In genomic region chr18:49013961-49014604, GRCh38 we compare ENCODE assay signal across 20 cellular contexts.
DNase-seq lines count a peak whose midpoint lies in the region; ATAC-seq and TF ChIP-seq lines count a peak whose summit lies in the region.
"Had no signal": no experiment of that assay in that cellular context is flagged by ENCODE, and none has a peak within 500 bp of the region (broad histone marks: within the 10 kb centered on the region; RNA-seq: fewer than 3 reads in every experiment).

No MANE protein-coding gene starts in this region.

- DNase-seq in activated CD4-positive, alpha-beta memory T cell treated with anti-CD3 and anti-CD28 coated beads for 36 hours = peak; percentile 6
- no peak for DNase-seq in activated CD4-positive, alpha-beta memory T cell treated with anti-CD3 and anti-CD28 coated beads, Interleukin-2, amount 10 ng/mL, durations not matched to agents 7 days and 5 days
- DNase-seq in OCI-M1 (lab: John Stamatoyannopoulos, UW) (peak; percentile 34), endodermal cell (peak; percentile 50), sciatic nerve (ENCODE audit: low spot score) (peak; percentile 37), NCI-H146 (lab: John Stamatoyannopoulos, UW) (no peak)
- no peak for DNase-seq in stimulated activated CD8-positive, alpha-beta memory T cell treated with anti-CD3 and anti-CD28 coated beads, Interleukin-4, amount 100 ng/mL, for 48 hours
- DNase-seq: activated CD4-positive, alpha-beta T cell treated with anti-CD3 and anti-CD28 coated beads, Interleukin-2, amount 50 U/mL, for 4 hours; DMS153; MV-4-11; NCI-H69 had no signal

- no peaks in the 10 kb centered on the region for H3K27me3 ChIP-seq in endodermal cell (ENCODE audit: control insufficient read depth, insufficient read depth, low read length, poor library complexity, severe bottlenecking)
- H3K27me3 ChIP-seq: tibial nerve had no signal

- H3K9me3 ChIP-seq in endodermal cell (ENCODE audit: control insufficient read depth, low read length) = no peaks in the 10 kb centered on the region
- H3K9me3 ChIP-seq: BLaER1 treated with 17β-estradiol and CSF1 and Interleukin-3, amounts not matched to agents 10 nM and 100 nM; tibial nerve had no signal

- POLR2A ChIA-PET in activated CD4-positive, alpha-beta memory T cell treated with anti-CD3 and anti-CD28 coated beads for 36 hours (lab: Charles Lee) = no interaction called here
- POLR2A ChIA-PET in activated CD4-positive, alpha-beta memory T cell treated with anti-CD3 and anti-CD28 coated beads, Interleukin-2, amount 10 ng/mL, durations not matched to agents 7 days and 5 days (lab: Charles Lee) = no interaction called here

- H3K4me1 Mint-ChIP-seq in activated CD4-positive, alpha-beta memory T cell treated with anti-CD3 and anti-CD28 coated beads for 36 hours (ENCODE audit: low read depth) = no peaks in the 10 kb centered on the region
- H3K4me1 Mint-ChIP-seq in activated CD4-positive, alpha-beta memory T cell treated with anti-CD3 and anti-CD28 coated beads, Interleukin-2, amount 10 ng/mL, durations not matched to agents 7 days and 5 days = no peaks in the 10 kb centered on the region
- peaks cover 19% of the 10 kb centered on the region for H3K4me1 Mint-ChIP-seq in endodermal cell

- no peak overlapping the region for H3K27ac ChIP-seq in endodermal cell (ENCODE audit: low read depth, low read length)
- H3K27ac ChIP-seq: HL-60, PC-9, SK-N-MC, tibial nerve had no signal

- peaks cover 3% of the 10 kb centered on the region for H3K4me1 ChIP-seq in endodermal cell (ENCODE audit: control insufficient read depth, insufficient read depth, low read length)
- H3K4me1 ChIP-seq: tibial nerve had no signal

- no peak overlapping the region for H3K4me3 Mint-ChIP-seq in activated CD4-positive, alpha-beta memory T cell treated with anti-CD3 and anti-CD28 coated beads for 36 hours
- H3K4me3 Mint-ChIP-seq in activated CD4-positive, alpha-beta memory T cell treated with anti-CD3 and anti-CD28 coated beads, Interleukin-2, amount 10 ng/mL, durations not matched to agents 7 days and 5 days = no peak overlapping the region
- no peak overlapping the region for H3K4me3 Mint-ChIP-seq in endodermal cell
- H3K4me3 Mint-ChIP-seq: naive thymus-derived CD8-positive, alpha-beta T cell; stimulated activated memory B cell treated with anti-CD40 and anti-IgM and Interleukin-4, amounts not matched to agents 10 μg/mL and 1 μg/mL and 100 μg/mL, for 72 hours had no signal

- intact Hi-C loops in activated CD4-positive, alpha-beta memory T cell treated with anti-CD3 and anti-CD28 coated beads for 36 hours (cut with micrococcal nuclease) = no loop called here
- intact Hi-C loops in sciatic nerve (cut with DNase I) = no loop called here

- no peak overlapping the region for H3K9ac ChIP-seq in endodermal cell (ENCODE audit: extremely low read depth, low read length, poor library complexity, severe bottlenecking)
- H3K9ac ChIP-seq: BLaER1 treated with 17β-estradiol and CSF1 and Interleukin-3, amounts not matched to agents 10 nM and 100 nM had no signal

- CTCF ChIA-PET in activated CD4-positive, alpha-beta memory T cell treated with anti-CD3 and anti-CD28 coated beads for 36 hours (lab: Charles Lee) = no interaction called here
- CTCF ChIA-PET in activated CD4-positive, alpha-beta memory T cell treated with anti-CD3 and anti-CD28 coated beads, Interleukin-2, amount 10 ng/mL, durations not matched to agents 7 days and 5 days (lab: Charles Lee) = no interaction called here

- no peaks in the 10 kb centered on the region for H3K9me3 Mint-ChIP-seq in activated CD4-positive, alpha-beta memory T cell treated with anti-CD3 and anti-CD28 coated beads for 36 hours
- H3K9me3 Mint-ChIP-seq in activated CD4-positive, alpha-beta memory T cell treated with anti-CD3 and anti-CD28 coated beads, Interleukin-2, amount 10 ng/mL, durations not matched to agents 7 days and 5 days = no peaks in the 10 kb centered on the region
- H3K9me3 Mint-ChIP-seq in endodermal cell = no peaks in the 10 kb centered on the region
- H3K9me3 Mint-ChIP-seq: naive thymus-derived CD8-positive, alpha-beta T cell; stimulated activated memory B cell treated with anti-CD40 and anti-IgM and Interleukin-4, amounts not matched to agents 10 μg/mL and 1 μg/mL and 100 μg/mL, for 72 hours had no signal

- TF ChIP-seq CTCF in endodermal cell (conservative IDR thresholded peaks at IDR 0.05) = no peak

- ATAC-seq in sciatic nerve = no peak
- ATAC-seq in GM19395 (IDR thresholded peaks at IDR 0.05; ENCODE audit: unreplicated experiment) = no peak
- ATAC-seq: naive thymus-derived CD8-positive, alpha-beta T cell; stimulated activated memory B cell treated with anti-CD40 and anti-IgM and Interleukin-4, amounts not matched to agents 10 μg/mL and 1 μg/mL and 100 μg/mL, for 72 hours had no signal

- H3K4me3 ChIP-seq in endodermal cell (ENCODE audit: low read length) = no peak overlapping the region
- H3K4me3 ChIP-seq: BLaER1 treated with 17β-estradiol and CSF1 and Interleukin-3, amounts not matched to agents 10 nM and 100 nM; PC-9; SK-N-MC; tibial nerve had no signal

- 90 to 93% methylated on average over 12 to 19 of the region's 19 CpGs for WGBS in endodermal cell (ENCODE audit: insufficient coverage in 1 of 2, insufficient read length in 1 of 2), 2 experiments

- no peaks in the 10 kb centered on the region for H3K27me3 Mint-ChIP-seq in activated CD4-positive, alpha-beta memory T cell treated with anti-CD3 and anti-CD28 coated beads for 36 hours
- no peaks in the 10 kb centered on the region for H3K27me3 Mint-ChIP-seq in activated CD4-positive, alpha-beta memory T cell treated with anti-CD3 and anti-CD28 coated beads, Interleukin-2, amount 10 ng/mL, durations not matched to agents 7 days and 5 days
- no peaks in the 10 kb centered on the region for H3K27me3 Mint-ChIP-seq in endodermal cell (ENCODE audit: insufficient read depth)
- H3K27me3 Mint-ChIP-seq: naive thymus-derived CD8-positive, alpha-beta T cell; progenitor cell of endocrine pancreas; stimulated activated memory B cell treated with anti-CD40 and anti-IgM and Interleukin-4, amounts not matched to agents 10 μg/mL and 1 μg/mL and 100 μg/mL, for 72 hours had no signal

- H3K36me3 Mint-ChIP-seq in activated CD4-positive, alpha-beta memory T cell treated with anti-CD3 and anti-CD28 coated beads for 36 hours = no peaks in the 10 kb centered on the region
- H3K36me3 Mint-ChIP-seq in activated CD4-positive, alpha-beta memory T cell treated with anti-CD3 and anti-CD28 coated beads, Interleukin-2, amount 10 ng/mL, durations not matched to agents 7 days and 5 days (ENCODE audit: low read depth) = no peaks in the 10 kb centered on the region
- H3K36me3 Mint-ChIP-seq in endodermal cell (ENCODE audit: low read depth) = no peaks in the 10 kb centered on the region
- H3K36me3 Mint-ChIP-seq: naive thymus-derived CD8-positive, alpha-beta T cell; stimulated activated memory B cell treated with anti-CD40 and anti-IgM and Interleukin-4, amounts not matched to agents 10 μg/mL and 1 μg/mL and 100 μg/mL, for 72 hours had no signal

- H3K27ac Mint-ChIP-seq in activated CD4-positive, alpha-beta memory T cell treated with anti-CD3 and anti-CD28 coated beads for 36 hours = no peak overlapping the region
- H3K27ac Mint-ChIP-seq in activated CD4-positive, alpha-beta memory T cell treated with anti-CD3 and anti-CD28 coated beads, Interleukin-2, amount 10 ng/mL, durations not matched to agents 7 days and 5 days = no peak overlapping the region
- no peak overlapping the region for H3K27ac Mint-ChIP-seq in endodermal cell
- H3K27ac Mint-ChIP-seq: naive thymus-derived CD8-positive, alpha-beta T cell; progenitor cell of endocrine pancreas; stimulated activated memory B cell treated with anti-CD40 and anti-IgM and Interleukin-4, amounts not matched to agents 10 μg/mL and 1 μg/mL and 100 μg/mL, for 72 hours had no signal

- H3K36me3 ChIP-seq in endodermal cell (ENCODE audit: control insufficient read depth, insufficient read depth, low read length) = no peaks in the 10 kb centered on the region
- H3K36me3 ChIP-seq: tibial nerve had no signal

Comparison
In these comparisons a context has a peak if more than half of its experiments do, and no peak if none do; other contexts are left out.
1. DNase-seq: peak in activated CD4-positive, alpha-beta memory T cell treated with anti-CD3 and anti-CD28 coated beads for 36 hours (single experiment), OCI-M1 (single experiment), endodermal cell (single experiment) and sciatic nerve (single experiment); none in activated CD4-positive, alpha-beta memory T cell treated with anti-CD3 and anti-CD28 coated beads, Interleukin-2, amount 10 ng/mL, durations not matched to agents 7 days and 5 days (single experiment), NCI-H146 (single experiment) and stimulated activated CD8-positive, alpha-beta memory T cell treated with anti-CD3 and anti-CD28 coated beads, Interleukin-4, amount 100 ng/mL, for 48 hours (single experiment).